Comparison of ENCODE assay signal across 8 cellular contexts in genomic region chr2:127049927-127050802, GRCh38. TPM values are rescaled to one million over a fixed set of nuclear protein-coding genes. Genes with fewer than 3 reads are reported as not detected.
DNase-seq lines count a peak whose midpoint lies in the region; ATAC-seq, FAIRE-seq and TF ChIP-seq lines count a peak whose summit lies in the region.

No MANE protein-coding gene starts in this region.

- dilution Hi-C loops in keratinocyte (cut with MboI; ENCODE audit: extremely low pct_ligation_motif_present, low sequenced_read_pairs): no loop called here

- peak overlapping the region; percentile 47 for H2AFZ ChIP-seq in keratinocyte (ENCODE audit: control insufficient read depth, low read length)

- H3K79me2 ChIP-seq in keratinocyte (ENCODE audit: control insufficient read depth, insufficient read depth, low read length): no peaks in the 10 kb centered on the region

- peaks cover 4% of the 10 kb centered on the region for H4K20me1 ChIP-seq in keratinocyte (ENCODE audit: control insufficient read depth, extremely low read depth, insufficient read depth, low read length)

- DNase-seq in GM10266 (ENCODE audit: extremely low spot score): peak; percentile 91
- DNase-seq in HCEC 1CT: peak; percentile 33
- DNase-seq in NCI-H1694 treated with DMSO at 0.1 percent for 48 hours (lab: John Stamatoyannopoulos, UW): peak; percentile 53
- DNase-seq in WTC11 (ENCODE audit: low spot score): peak; percentile 84
- peak; percentile 53 for DNase-seq in MCF 10A (ENCODE audit: unreplicated experiment)
- no peak for DNase-seq in keratinocyte (ENCODE audit: low read depth, low spot score)
- DNase-seq in stimulated activated CD4-positive, alpha-beta T cell treated with anti-CD3 and anti-CD28 coated beads, Interleukin-2, amount 100 ng/mL, for 48 hours: peak; percentile 64 to 75

- H3K4me1 ChIP-seq in keratinocyte (ENCODE audit: control insufficient read depth, extremely low read depth, insufficient read depth, low read length): no peaks in the 10 kb centered on the region

- no peak for FAIRE-seq in keratinocyte (lab: Jason Lieb, UNC)

- TF ChIP-seq CTCF in GM10266 (IDR thresholded peaks at IDR 0.05; ENCODE audit: control insufficient read depth, insufficient read depth, low read depth, missing control alignments) (peak; percentile 96), WTC11 (IDR thresholded peaks at IDR 0.05) (peak; percentile 91), MCF 10A (IDR thresholded peaks at IDR 0.05; ENCODE audit: unreplicated experiment) (peak; percentile 98), keratinocyte (optimal IDR thresholded peaks at IDR 0.05 in 1 of 3, IDR thresholded peaks at IDR 0.05 in 1 of 3, conservative IDR thresholded peaks at IDR 0.05 in 1 of 3; ENCODE audit: extremely low read depth in 1 of 3, insufficient read depth in 2 of 3, low read length in 3 of 3) (peak; percentile 75 to 99 (median 97))

- no peaks in the 10 kb centered on the region for H3K36me3 Mint-ChIP-seq in WTC11
- peaks cover 5% of the 10 kb centered on the region for H3K36me3 Mint-ChIP-seq in MCF 10A (ENCODE audit: insufficient read depth, unreplicated experiment)

- intact Hi-C loops in MCF 10A (cut with micrococcal nuclease): loop anchor here (1.0 to 5.0 kb wide), 3 partner anchors 77 to 1305 kb away; no protein-coding TSS in a partner anchor

- H3K4me3 ChIP-seq in keratinocyte (ENCODE audit: control insufficient read depth in 2 of 3, extremely low read depth in 1 of 3, insufficient read depth in 2 of 3, low read depth in 1 of 3, low read length in 3 of 3): no peak overlapping the region

- no peaks in the 10 kb centered on the region for H3K36me3 ChIP-seq in keratinocyte (ENCODE audit: control insufficient read depth in 2 of 2, extremely low read depth in 1 of 2, insufficient read depth in 2 of 2, low read length in 2 of 2)

- POLR2A ChIA-PET in WTC11 (lab: Charles Lee): no interaction called here
- POLR2A ChIA-PET in MCF 10A (lab: Yijun Ruan, JAX): interaction anchor here (0.7 kb wide), 1 partner anchor 1614 kb away, joined by 3 read pairs; no protein-coding TSS in a partner anchor

- BruUV-seq in MCF 10A (replicated peaks; lab: Mats Ljungman, UMichigan): no TSS peak

- H3K4me2 ChIP-seq in keratinocyte (ENCODE audit: control insufficient read depth, extremely low read depth, insufficient read depth, low read depth, low read length): no peak overlapping the region

- H3K4me3 Mint-ChIP-seq in WTC11 (no peak overlapping the region), MCF 10A (ENCODE audit: unreplicated experiment) (no peak overlapping the region)

- H3K27ac ChIP-seq in keratinocyte (ENCODE audit: control insufficient read depth, insufficient read depth, low read length): no peak overlapping the region

- H3K9ac ChIP-seq in keratinocyte (ENCODE audit: control insufficient read depth, extremely low read depth, insufficient read depth, low read length): no peak overlapping the region

- H3K4me1 Mint-ChIP-seq in WTC11 (no peaks in the 10 kb centered on the region), MCF 10A (ENCODE audit: insufficient read depth, unreplicated experiment) (no peaks in the 10 kb centered on the region)

- H3K27ac Mint-ChIP-seq in WTC11 (no peak overlapping the region), MCF 10A (ENCODE audit: low read depth, unreplicated experiment) (no peak overlapping the region)

- H3K9me1 ChIP-seq in keratinocyte (ENCODE audit: control insufficient read depth, extremely low read depth, insufficient read depth, low read length): no peaks in the 10 kb centered on the region

- CTCF ChIA-PET in WTC11 (lab: Charles Lee) (interaction anchor here (0.6 to 2.7 kb wide), 24 partner anchors 9 to 522 kb away, joined by 3 to 17 read pairs (median 4); no protein-coding TSS in a partner anchor), MCF 10A (lab: Yijun Ruan, JAX) (interaction anchor here (0.5 to 3.1 kb wide), 35 partner anchors 9 to 1347 kb away, joined by 3 to 21 read pairs (median 3); no protein-coding TSS in a partner anchor)

- ATAC-seq in WTC11: peak; percentile 81
- no peak for ATAC-seq in HG03565 (IDR thresholded peaks at IDR 0.05; ENCODE audit: unreplicated experiment)

- H3K27me3 Mint-ChIP-seq in WTC11 (ENCODE audit: low read depth) (peaks cover 3% of the 10 kb centered on the region), MCF 10A (ENCODE audit: insufficient read depth, unreplicated experiment) (no peaks in the 10 kb centered on the region)

- no peaks in the 10 kb centered on the region for H3K9me3 ChIP-seq in keratinocyte (ENCODE audit: control insufficient read depth, low read depth, low read length)

- no peaks in the 10 kb centered on the region for H3K27me3 ChIP-seq in keratinocyte (ENCODE audit: control insufficient read depth, extremely low read depth, insufficient read depth, low read length)

- H3K9me3 Mint-ChIP-seq in WTC11 (no peaks in the 10 kb centered on the region), MCF 10A (ENCODE audit: unreplicated experiment) (no peaks in the 10 kb centered on the region)

TF ChIP-seq in WTC11, 78 proteins besides CTCF, POLR2A, EP300 and RAD21:
- 0 out of 2 replicates have a peak, but pooled peaks have one; percentile 36 for TF ChIP-seq ZNF416 (CRISPR knock-in tag; IDR thresholded peaks at IDR 0.05)
- peak; percentile 28; the same call in 1 of the 2 replicates for TF ChIP-seq ZNF121 (CRISPR knock-in tag; IDR thresholded peaks at IDR 0.05)
- no peak for TF ChIP-seq ATF3 (CRISPR knock-in tag; conservative IDR thresholded peaks at IDR 0.05)

RNA-seq across cellular contexts. Expression of gene BIN1, which starts 56.8 kb away (rescaled TPM):
- total RNA-seq in WTC11 (2021): 38.9 to 42.5 TPM (median 41.6 TPM) in 3 replicates
- total RNA-seq in MCF 10A (2022): 22.4 and 29.6 TPM in 2 replicates
- 4.2 to 6.5 TPM (median 5.4 TPM) in 3 replicates for polyA plus RNA-seq in keratinocyte
- 1.3 TPM for polyA plus RNA-seq in keratinocyte (2011; ENCODE audit: low read depth)
- polyA plus RNA-seq in keratinocyte (2011; cell fraction: cytosol; rRNA removed): 3.2 and 6.0 TPM in 2 replicates
- 4.4 and 4.7 TPM in 2 replicates for polyA plus RNA-seq in keratinocyte (2011; cell fraction: nucleus; rRNA removed)
- polyA plus RNA-seq in keratinocyte (2012; ENCODE audit: low replicate concordance): 1.4 and 8.5 TPM in 2 replicates
- 4.6 to 9.2 TPM (median 5.1 TPM) in 3 replicates for polyA minus RNA-seq in keratinocyte
- 4.2 TPM for polyA minus RNA-seq in keratinocyte (2011; cell fraction: cytosol; rRNA and poly(A)+ RNA removed)
- 2.1 and 3.1 TPM in 2 replicates for polyA minus RNA-seq in keratinocyte (2011; cell fraction: nucleus; rRNA and poly(A)+ RNA removed)
